Comparison of ENCODE assay signal across 23 cellular contexts in the genomic region with DNA sequence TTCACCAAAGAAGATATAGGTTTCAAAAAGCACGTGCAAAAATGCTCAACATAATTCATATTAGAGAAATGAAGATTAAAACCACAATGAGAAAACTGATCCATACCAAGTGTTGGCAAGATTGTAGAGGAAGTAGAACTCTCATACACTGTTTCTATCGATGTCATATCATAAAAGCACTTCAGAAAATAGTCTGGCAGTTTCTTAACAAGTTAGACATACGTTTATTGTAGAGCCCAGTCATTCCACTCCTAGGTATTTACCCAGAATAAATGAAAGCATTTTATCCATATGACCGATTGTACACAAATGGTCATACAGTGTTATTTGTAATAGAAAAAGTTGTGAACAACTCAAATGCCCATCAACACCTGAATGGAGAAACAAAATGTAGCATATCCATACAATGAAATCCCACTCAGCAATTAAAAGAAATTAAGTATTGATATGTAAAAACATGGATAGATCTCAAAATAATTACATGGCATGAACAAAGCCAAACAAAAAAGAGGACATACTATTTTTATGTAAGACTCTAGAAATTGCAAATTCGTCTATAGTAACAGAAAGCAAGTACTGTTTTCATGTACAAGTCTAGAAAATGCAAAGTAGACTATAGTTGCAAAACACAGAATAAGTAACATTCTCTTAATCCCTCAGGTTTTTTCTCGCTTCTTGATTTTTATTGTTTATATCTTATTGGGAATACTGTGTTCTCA. TPM values are rescaled to one million over a fixed set of nuclear protein-coding genes. Genes with fewer than 3 reads are reported as not detected.
A peak's percentile ranks its signal among the peaks of the same experiment; 100 is the strongest.
DNase-seq lines count a peak whose midpoint lies in the region; ATAC-seq and TF ChIP-seq lines count a peak whose summit lies in the region.
"Had no signal": no experiment of that assay in that cellular context is flagged by ENCODE, and none has a peak within 500 bp of the region (broad histone marks: within the 10 kb centered on the region; RNA-seq: fewer than 3 reads in every experiment).

No MANE protein-coding gene starts in this region.

- DNase-seq in activated T-helper 1 cell treated with anti-CD3 and anti-CD28 coated beads, Interleukin-12 subunit alpha, Interleukin-12 subunit beta, Interleukin-2, Interleukin-4 antibody, amounts not matched to agents 30 ng/mL and 10 ng/mL and 1 ng/mL, durations not matched to agents 14 hours and 24 hours and 36 hours (ENCODE audit: low spot score), result no peak
- DNase-seq in NCI-H524 (lab: John Stamatoyannopoulos, UW) (no peak), HuH-7 (ENCODE audit: low spot score) (no peak), H7 (no peak), foreskin keratinocyte (no peak)
- DNase-seq: AML-193, COR-L47, gastrocnemius medialis, HCEC 1CT, KBM-7, kidney, mammary epithelial cell, NCI-H187, NCI-H748 treated with DMSO at 0.1 percent for 48 hours, occipital lobe, PC-3, SIG-M5, T-helper 1 cell had no signal

- TF ChIP-seq CTCF in foreskin keratinocyte (conservative IDR thresholded peaks at IDR 0.05), result no peak

- peaks cover 52% of the 10 kb centered on the region for H3K4me1 Mint-ChIP-seq in activated T-helper 1 cell treated with anti-CD3 and anti-CD28 coated beads, Interleukin-12 subunit alpha, Interleukin-12 subunit beta, Interleukin-2, Interleukin-4 antibody, amounts not matched to agents 30 ng/mL and 10 ng/mL and 1 ng/mL, durations not matched to agents 14 hours and 24 hours and 36 hours (ENCODE audit: low read depth)

- H3K27me3 ChIP-seq in H7 (ENCODE audit: control insufficient read depth, insufficient read depth, low read length), result no peaks in the 10 kb centered on the region
- H3K27me3 ChIP-seq in foreskin keratinocyte, result no peaks in the 10 kb centered on the region
- H3K27me3 ChIP-seq: gastrocnemius medialis had no signal

- intact Hi-C loops in activated T-helper 1 cell treated with anti-CD3 and anti-CD28 coated beads, Interleukin-12 subunit alpha, Interleukin-12 subunit beta, Interleukin-2, Interleukin-4 antibody, amounts not matched to agents 30 ng/mL and 10 ng/mL and 1 ng/mL, durations not matched to agents 14 hours and 24 hours and 36 hours (cut with micrococcal nuclease), result loop anchor here (2.0 to 5.0 kb wide), 2 partner anchors 18 to 46 kb away; no protein-coding TSS in a partner anchor

- H3K36me3 Mint-ChIP-seq in activated T-helper 1 cell treated with anti-CD3 and anti-CD28 coated beads, Interleukin-12 subunit alpha, Interleukin-12 subunit beta, Interleukin-2, Interleukin-4 antibody, amounts not matched to agents 30 ng/mL and 10 ng/mL and 1 ng/mL, durations not matched to agents 14 hours and 24 hours and 36 hours (ENCODE audit: low read depth), result peaks cover 74% of the 10 kb centered on the region

- no peaks in the 10 kb centered on the region for H3K27me3 Mint-ChIP-seq in activated T-helper 1 cell treated with anti-CD3 and anti-CD28 coated beads, Interleukin-12 subunit alpha, Interleukin-12 subunit beta, Interleukin-2, Interleukin-4 antibody, amounts not matched to agents 30 ng/mL and 10 ng/mL and 1 ng/mL, durations not matched to agents 14 hours and 24 hours and 36 hours (ENCODE audit: insufficient read depth)
- H3K27me3 Mint-ChIP-seq: activated naive CD8-positive, alpha-beta T cell had no signal

- no peak overlapping the region for H3K27ac ChIP-seq in foreskin keratinocyte
- H3K27ac ChIP-seq: gastrocnemius medialis had no signal

- no peak overlapping the region for H3K4me3 ChIP-seq in H7 (ENCODE audit: insufficient read depth, low read depth, low read length)
- H3K4me3 ChIP-seq: gastrocnemius medialis had no signal

- H3K36me3 ChIP-seq in H7 (replicated peaks; ENCODE audit: control insufficient read depth, insufficient read depth, low read length), result no peaks in the 10 kb centered on the region; the same call in 1 of the 2 replicates

- no peak overlapping the region for H3K4me3 Mint-ChIP-seq in activated T-helper 1 cell treated with anti-CD3 and anti-CD28 coated beads, Interleukin-12 subunit alpha, Interleukin-12 subunit beta, Interleukin-2, Interleukin-4 antibody, amounts not matched to agents 30 ng/mL and 10 ng/mL and 1 ng/mL, durations not matched to agents 14 hours and 24 hours and 36 hours
- H3K4me3 Mint-ChIP-seq: activated naive CD8-positive, alpha-beta T cell had no signal

- peaks cover 8% of the 10 kb centered on the region for H3K9me3 Mint-ChIP-seq in activated T-helper 1 cell treated with anti-CD3 and anti-CD28 coated beads, Interleukin-12 subunit alpha, Interleukin-12 subunit beta, Interleukin-2, Interleukin-4 antibody, amounts not matched to agents 30 ng/mL and 10 ng/mL and 1 ng/mL, durations not matched to agents 14 hours and 24 hours and 36 hours

- no peaks in the 10 kb centered on the region for H3K4me1 ChIP-seq in foreskin keratinocyte

- peak overlapping the region; percentile 40 for H3K27ac Mint-ChIP-seq in activated T-helper 1 cell treated with anti-CD3 and anti-CD28 coated beads, Interleukin-12 subunit alpha, Interleukin-12 subunit beta, Interleukin-2, Interleukin-4 antibody, amounts not matched to agents 30 ng/mL and 10 ng/mL and 1 ng/mL, durations not matched to agents 14 hours and 24 hours and 36 hours
- H3K27ac Mint-ChIP-seq: activated naive CD8-positive, alpha-beta T cell had no signal

- ATAC-seq in GM18511 (IDR thresholded peaks at IDR 0.05; ENCODE audit: unreplicated experiment) (peak; percentile 65), GM18868 (IDR thresholded peaks at IDR 0.05; ENCODE audit: unreplicated experiment) (peak; percentile 56), HG02885 (IDR thresholded peaks at IDR 0.05; ENCODE audit: poor library complexity, unreplicated experiment) (peak; percentile 71), foreskin keratinocyte (no peak)
- ATAC-seq: esophagus mucosa, gastrocnemius medialis, PC-3 had no signal

RNA-seq across cellular contexts. Expression of a gene that starts 41.0 kb away (rescaled TPM):
- total RNA-seq in activated T-helper 1 cell treated with anti-CD3 and anti-CD28 coated beads, Interleukin-12 subunit alpha, Interleukin-12 subunit beta, Interleukin-2, Interleukin-4 antibody, amounts not matched to agents 30 ng/mL and 10 ng/mL and 1 ng/mL, durations not matched to agents 14 hours and 24 hours and 36 hours, result 100 and 110 TPM in 2 replicates
- 16.9 and 21.9 TPM in 2 replicates for total RNA-seq in H7 (2014; rRNA removed; shearing (Covaris generic))
- total RNA-seq in foreskin keratinocyte, result 42.6 and 49.7 TPM in 2 replicates
- polyA plus RNA-seq in foreskin keratinocyte, result 29.1 and 34.1 TPM in 2 replicates
